In the genomic region with DNA sequence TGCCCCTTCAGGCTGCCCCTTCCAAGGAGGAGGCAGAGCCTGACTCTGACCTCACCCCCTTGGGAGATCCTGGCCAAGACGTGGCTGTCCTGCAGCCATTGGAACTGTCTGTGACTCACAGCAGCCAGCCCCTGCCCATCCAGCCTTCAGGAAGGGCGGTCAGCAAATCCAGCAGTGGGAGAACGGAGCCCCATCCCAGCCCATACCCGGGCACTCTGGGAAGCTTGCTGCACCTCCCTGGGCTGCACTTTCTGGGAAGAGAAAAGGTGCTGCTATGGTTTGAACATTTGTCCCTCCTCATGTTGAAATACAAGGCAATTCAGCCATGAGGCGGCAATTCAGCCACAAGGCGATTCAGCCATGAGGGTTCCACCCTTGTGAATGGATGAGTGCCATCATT, we compare ENCODE assay signal across 11 cellular contexts. TPM values are rescaled to one million over a fixed set of nuclear protein-coding genes. Genes with fewer than 3 reads are reported as not detected.
"Had no signal": no experiment of that assay in that cellular context is flagged by ENCODE, and none has a peak within 500 bp of the region (broad histone marks: within the 10 kb centered on the region; RNA-seq: fewer than 3 reads in every experiment).

No MANE protein-coding gene starts in this region.

- ATAC-seq: GM23338, HCT116 had no signal

- H3K4me3 ChIP-seq: GM23248, GM23338, HAP-1 had no signal

- H3K27ac ChIP-seq: GM23248 had no signal

- H3K9me3 ChIP-seq: HAP-1 had no signal

- H3K4me1 ChIP-seq: HAP-1 had no signal

- DNase-seq: GM23248, GOT3, H7, H9, HCEC 1CT, HFFc6 had no signal

RNA-seq across cellular contexts. Expression of a gene that starts 24.4 kb away (rescaled TPM):
- total RNA-seq: GM23248, H1, H4, H7, HFFc6 had no signal
- polyA plus RNA-seq: GM23248, GM23338 had no signal
